ENCODE assay signal across 26 cellular contexts in genomic region chr11:32113200-32113599, GRCh38. TPM values are rescaled to one million over a fixed set of nuclear protein-coding genes. Genes with fewer than 3 reads are reported as not detected.
DNase-seq lines count a peak whose midpoint lies in the region; ATAC-seq and TF ChIP-seq lines count a peak whose summit lies in the region.
"Had no signal": no experiment of that assay in that cellular context is flagged by ENCODE, and none has a peak within 500 bp of the region (broad histone marks: within the 10 kb centered on the region; RNA-seq: fewer than 3 reads in every experiment).

No MANE protein-coding gene starts in this region.

- in situ Hi-C loops in brain microvascular endothelial cell (cut with HindIII; ENCODE audit: low pct_ligation_motif_present, low sequenced_read_pairs) = no loop called here

- no peaks in the 10 kb centered on the region for H3K36me3 Mint-ChIP-seq in nephron (ENCODE audit: low read depth)
- no peaks in the 10 kb centered on the region for H3K36me3 Mint-ChIP-seq in Caco-2 (ENCODE audit: insufficient read depth, unreplicated experiment)
- H3K36me3 Mint-ChIP-seq: CD8-positive, alpha-beta T cell had no signal

- H3K27me3 ChIP-seq in brain microvascular endothelial cell (replicated peaks) = no peaks in the 10 kb centered on the region
- H3K27me3 ChIP-seq in Caco-2 (replicated peaks; ENCODE audit: control insufficient read depth, insufficient read depth, low read length) = no peaks in the 10 kb centered on the region
- H3K27me3 ChIP-seq: left lung, tibial artery had no signal

- peak; percentile 9 for DNase-seq in DMS153 treated with DMSO at 0.1 percent for 48 hours (lab: John Stamatoyannopoulos, UW; ENCODE audit: unreplicated experiment)
- DNase-seq in NCI-H1694 treated with DMSO at 0.1 percent for 48 hours (lab: John Stamatoyannopoulos, UW) = peak; percentile 55
- DNase-seq in brain microvascular endothelial cell = peak; percentile 54
- DNase-seq in inferior parietal cortex (ENCODE audit: extremely low spot score) = no peak
- no peak for DNase-seq in activated naive CD4-positive, alpha-beta T cell treated with Interleukin-2 at 50 U/mL for 16 hours
- DNase-seq in Caco-2 = no peak
- DNase-seq: activated CD4-positive, CD25-positive, alpha-beta regulatory T cell treated with anti-CD3 and anti-CD28 coated beads, Interleukin-2, amount 50 U/mL, for 72 hours; activated CD8-positive, alpha-beta T cell treated with anti-CD3 and anti-CD28 coated beads, Interleukin-2, amount 10 ng/mL, durations not matched to agents 7 days and 5 days; activated naive CD4-positive, alpha-beta T cell treated with anti-CD3 and anti-CD28 coated beads for 36 hours; activated T-cell treated with anti-CD3 and anti-CD28 coated beads, Interleukin-2, amount 50 U/mL, for 1 hour; amygdala; CD8-positive, alpha-beta T cell; effector CD8-positive, alpha-beta T cell; Kasumi-1; left lung; NCI-H446; nephron progenitor cell; small intestine; stimulated activated naive CD4-positive, alpha-beta T cell; SW 1271; tibial artery had no signal

- H3K27ac ChIP-seq in brain microvascular endothelial cell = no peak overlapping the region
- H3K27ac ChIP-seq: left lung, tibial artery had no signal

- TF ChIP-seq CTCF in brain microvascular endothelial cell (IDR thresholded peaks at IDR 0.05; ENCODE audit: low read depth, low read length, missing control alignments) (no peak), nephron (IDR thresholded peaks at IDR 0.05; ENCODE audit: unreplicated experiment in 3 of 3) (no peak), Caco-2 (IDR thresholded peaks at IDR 0.05; ENCODE audit: insufficient read depth in 1 of 2, low read depth in 1 of 2, low read length in 1 of 2, severe bottlenecking in 1 of 2, unreplicated experiment in 1 of 2) (no peak)

- no peaks in the 10 kb centered on the region for H3K4me1 ChIP-seq in Caco-2
- H3K4me1 ChIP-seq: HAP-1, left lung, tibial artery had no signal

- no peaks in the 10 kb centered on the region for H3K9me3 Mint-ChIP-seq in nephron
- no peaks in the 10 kb centered on the region for H3K9me3 Mint-ChIP-seq in Caco-2 (ENCODE audit: unreplicated experiment)
- H3K9me3 Mint-ChIP-seq: activated naive CD4-positive, alpha-beta T cell treated with anti-CD3 and anti-CD28 coated beads for 36 hours; CD8-positive, alpha-beta T cell; nephron progenitor cell had no signal

- H3K4me3 Mint-ChIP-seq in nephron = no peak overlapping the region
- H3K4me3 Mint-ChIP-seq in Caco-2 (ENCODE audit: unreplicated experiment) = no peak overlapping the region
- H3K4me3 Mint-ChIP-seq: activated CD8-positive, alpha-beta T cell treated with anti-CD3 and anti-CD28 coated beads, Interleukin-2, amount 10 ng/mL, durations not matched to agents 7 days and 5 days; activated naive CD4-positive, alpha-beta T cell treated with anti-CD3 and anti-CD28 coated beads for 36 hours; CD8-positive, alpha-beta T cell; nephron progenitor cell had no signal

- H3K4me3 ChIP-seq in brain microvascular endothelial cell (ENCODE audit: low read depth, low read length) (no peak overlapping the region), Caco-2 (ENCODE audit: low read depth, low read length) (no peak overlapping the region)
- H3K4me3 ChIP-seq: HAP-1, left lung, tibial artery had no signal

- no peaks in the 10 kb centered on the region for H3K36me3 ChIP-seq in brain microvascular endothelial cell (replicated peaks)
- H3K36me3 ChIP-seq in Caco-2 (ENCODE audit: control insufficient read depth, insufficient read depth, low read length) = no peaks in the 10 kb centered on the region
- H3K36me3 ChIP-seq: HAP-1, left lung, tibial artery had no signal

- H3K4me1 Mint-ChIP-seq in nephron (peaks cover 12% of the 10 kb centered on the region), Caco-2 (ENCODE audit: low read depth, unreplicated experiment) (no peaks in the 10 kb centered on the region)

- no peak for ATAC-seq in HG02759 (IDR thresholded peaks at IDR 0.05; ENCODE audit: unreplicated experiment)
- ATAC-seq: activated CD8-positive, alpha-beta T cell treated with anti-CD3 and anti-CD28 coated beads, Interleukin-2, amount 10 ng/mL, durations not matched to agents 7 days and 5 days; CD8-positive, alpha-beta T cell; esophagus mucosa; left lung had no signal

- H3K27me3 Mint-ChIP-seq in nephron (ENCODE audit: low read depth) (no peaks in the 10 kb centered on the region), Caco-2 (ENCODE audit: insufficient read depth, unreplicated experiment) (peaks cover 19% of the 10 kb centered on the region)

- no TSS peak for BruUV-seq in Caco-2 (replicated peaks; lab: Mats Ljungman, UMichigan)

- intact Hi-C loops in Caco-2 (cut with micrococcal nuclease; ENCODE audit: unreplicated experiment) = no loop called here

- POLR2A ChIA-PET in Caco-2 (lab: Charles Lee) = no interaction called here

- CTCF ChIA-PET in Caco-2 (lab: Charles Lee) = no interaction called here

- no peaks in the 10 kb centered on the region for H3K9me3 ChIP-seq in Caco-2
- H3K9me3 ChIP-seq: HAP-1, left lung, tibial artery had no signal

- H3K27ac Mint-ChIP-seq in nephron (peak overlapping the region in 2 of 3 experiments; percentile 48 to 70), Caco-2 (ENCODE audit: unreplicated experiment) (no peak overlapping the region)
- H3K27ac Mint-ChIP-seq: activated CD8-positive, alpha-beta T cell treated with anti-CD3 and anti-CD28 coated beads, Interleukin-2, amount 10 ng/mL, durations not matched to agents 7 days and 5 days; activated naive CD4-positive, alpha-beta T cell treated with anti-CD3 and anti-CD28 coated beads for 36 hours; CD8-positive, alpha-beta T cell; nephron progenitor cell; progenitor cell of endocrine pancreas had no signal

RNA-seq across cellular contexts. Expression of gene RCN1, which starts 22.3 kb away (rescaled TPM):
- 151 and 185 TPM in 2 replicates for total RNA-seq in Caco-2 (2022)

Comparison
In these comparisons a context has a peak if more than half of its experiments do, and no peak if none do; other contexts are left out.
1. DNase-seq: peak in DMS153 treated with DMSO at 0.1 percent for 48 hours (single experiment), NCI-H1694 treated with DMSO at 0.1 percent for 48 hours (single experiment) and brain microvascular endothelial cell (single experiment); none in inferior parietal cortex (single experiment), activated naive CD4-positive, alpha-beta T cell treated with Interleukin-2 at 50 U/mL for 16 hours (single experiment) and Caco-2 (0 of 2).